ENCODE assay signal across 1 cellular context in the genomic region with DNA sequence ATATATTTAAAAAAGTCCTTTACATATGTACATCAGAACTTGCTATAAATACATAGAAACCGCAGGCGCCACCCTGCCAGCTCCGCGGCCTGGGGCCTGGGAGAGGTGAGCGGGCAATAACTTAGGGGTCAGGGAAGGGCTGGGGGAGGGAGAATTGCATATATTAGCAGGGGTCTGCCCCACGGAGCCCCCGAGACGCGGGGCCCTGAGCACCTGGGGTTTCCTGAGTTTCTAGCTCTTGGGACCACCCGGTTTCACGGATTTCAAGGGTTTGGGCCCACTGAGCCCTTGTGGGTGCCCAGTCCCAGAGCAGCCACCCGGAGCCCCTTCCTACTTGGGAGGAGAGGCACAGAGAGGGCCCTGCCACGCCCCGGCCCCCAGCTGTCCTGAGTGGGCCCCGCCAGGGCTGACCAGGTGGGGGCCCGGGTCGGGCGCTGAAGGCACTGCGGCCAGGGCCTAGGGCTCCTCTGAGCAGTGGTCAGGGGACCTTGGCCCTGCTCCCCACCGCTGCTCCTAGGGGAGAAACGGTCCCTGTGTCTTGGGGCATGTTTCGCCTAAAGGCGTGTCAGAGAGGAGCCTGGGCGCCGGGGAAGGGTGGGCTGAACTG.
TF ChIP-seq lines count a peak whose summit lies in the region.

No MANE protein-coding gene starts in this region.

TF ChIP-seq in GM23338, 12 proteins besides CTCF, POLR2A, EP300 and RAD21:
- TF ChIP-seq STAT1 (IDR thresholded peaks at IDR 0.05; ENCODE audit: unreplicated experiment), result no peak
- no peak for TF ChIP-seq CREB1 (CRISPR knock-in tag; IDR thresholded peaks at IDR 0.05; ENCODE audit: low read depth)
- no peak for TF ChIP-seq EZH2phosphoT487 (IDR thresholded peaks at IDR 0.05; ENCODE audit: unreplicated experiment)
- TF ChIP-seq POLR2AphosphoS5 (IDR thresholded peaks at IDR 0.05; ENCODE audit: low read depth), result no peak
- TF ChIP-seq ZNF114 (CRISPR knock-in tag; IDR thresholded peaks at IDR 0.05), result no peak
- TF ChIP-seq, protein P1, sequence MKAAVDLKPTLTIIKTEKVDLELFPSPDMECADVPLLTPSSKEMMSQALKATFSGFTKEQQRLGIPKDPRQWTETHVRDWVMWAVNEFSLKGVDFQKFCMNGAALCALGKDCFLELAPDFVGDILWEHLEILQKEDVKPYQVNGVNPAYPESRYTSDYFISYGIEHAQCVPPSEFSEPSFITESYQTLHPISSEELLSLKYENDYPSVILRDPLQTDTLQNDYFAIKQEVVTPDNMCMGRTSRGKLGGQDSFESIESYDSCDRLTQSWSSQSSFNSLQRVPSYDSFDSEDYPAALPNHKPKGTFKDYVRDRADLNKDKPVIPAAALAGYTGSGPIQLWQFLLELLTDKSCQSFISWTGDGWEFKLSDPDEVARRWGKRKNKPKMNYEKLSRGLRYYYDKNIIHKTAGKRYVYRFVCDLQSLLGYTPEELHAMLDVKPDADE (IDR thresholded peaks at IDR 0.05), result no peak
- no peak for TF ChIP-seq JUNB (IDR thresholded peaks at IDR 0.05; ENCODE audit: unreplicated experiment)
- TF ChIP-seq, protein P2, sequence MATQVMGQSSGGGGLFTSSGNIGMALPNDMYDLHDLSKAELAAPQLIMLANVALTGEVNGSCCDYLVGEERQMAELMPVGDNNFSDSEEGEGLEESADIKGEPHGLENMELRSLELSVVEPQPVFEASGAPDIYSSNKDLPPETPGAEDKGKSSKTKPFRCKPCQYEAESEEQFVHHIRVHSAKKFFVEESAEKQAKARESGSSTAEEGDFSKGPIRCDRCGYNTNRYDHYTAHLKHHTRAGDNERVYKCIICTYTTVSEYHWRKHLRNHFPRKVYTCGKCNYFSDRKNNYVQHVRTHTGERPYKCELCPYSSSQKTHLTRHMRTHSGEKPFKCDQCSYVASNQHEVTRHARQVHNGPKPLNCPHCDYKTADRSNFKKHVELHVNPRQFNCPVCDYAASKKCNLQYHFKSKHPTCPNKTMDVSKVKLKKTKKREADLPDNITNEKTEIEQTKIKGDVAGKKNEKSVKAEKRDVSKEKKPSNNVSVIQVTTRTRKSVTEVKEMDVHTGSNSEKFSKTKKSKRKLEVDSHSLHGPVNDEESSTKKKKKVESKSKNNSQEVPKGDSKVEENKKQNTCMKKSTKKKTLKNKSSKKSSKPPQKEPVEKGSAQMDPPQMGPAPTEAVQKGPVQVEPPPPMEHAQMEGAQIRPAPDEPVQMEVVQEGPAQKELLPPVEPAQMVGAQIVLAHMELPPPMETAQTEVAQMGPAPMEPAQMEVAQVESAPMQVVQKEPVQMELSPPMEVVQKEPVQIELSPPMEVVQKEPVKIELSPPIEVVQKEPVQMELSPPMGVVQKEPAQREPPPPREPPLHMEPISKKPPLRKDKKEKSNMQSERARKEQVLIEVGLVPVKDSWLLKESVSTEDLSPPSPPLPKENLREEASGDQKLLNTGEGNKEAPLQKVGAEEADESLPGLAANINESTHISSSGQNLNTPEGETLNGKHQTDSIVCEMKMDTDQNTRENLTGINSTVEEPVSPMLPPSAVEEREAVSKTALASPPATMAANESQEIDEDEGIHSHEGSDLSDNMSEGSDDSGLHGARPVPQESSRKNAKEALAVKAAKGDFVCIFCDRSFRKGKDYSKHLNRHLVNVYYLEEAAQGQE (IDR thresholded peaks at IDR 0.05; ENCODE audit: unreplicated experiment), result no peak
- TF ChIP-seq, protein P3, sequence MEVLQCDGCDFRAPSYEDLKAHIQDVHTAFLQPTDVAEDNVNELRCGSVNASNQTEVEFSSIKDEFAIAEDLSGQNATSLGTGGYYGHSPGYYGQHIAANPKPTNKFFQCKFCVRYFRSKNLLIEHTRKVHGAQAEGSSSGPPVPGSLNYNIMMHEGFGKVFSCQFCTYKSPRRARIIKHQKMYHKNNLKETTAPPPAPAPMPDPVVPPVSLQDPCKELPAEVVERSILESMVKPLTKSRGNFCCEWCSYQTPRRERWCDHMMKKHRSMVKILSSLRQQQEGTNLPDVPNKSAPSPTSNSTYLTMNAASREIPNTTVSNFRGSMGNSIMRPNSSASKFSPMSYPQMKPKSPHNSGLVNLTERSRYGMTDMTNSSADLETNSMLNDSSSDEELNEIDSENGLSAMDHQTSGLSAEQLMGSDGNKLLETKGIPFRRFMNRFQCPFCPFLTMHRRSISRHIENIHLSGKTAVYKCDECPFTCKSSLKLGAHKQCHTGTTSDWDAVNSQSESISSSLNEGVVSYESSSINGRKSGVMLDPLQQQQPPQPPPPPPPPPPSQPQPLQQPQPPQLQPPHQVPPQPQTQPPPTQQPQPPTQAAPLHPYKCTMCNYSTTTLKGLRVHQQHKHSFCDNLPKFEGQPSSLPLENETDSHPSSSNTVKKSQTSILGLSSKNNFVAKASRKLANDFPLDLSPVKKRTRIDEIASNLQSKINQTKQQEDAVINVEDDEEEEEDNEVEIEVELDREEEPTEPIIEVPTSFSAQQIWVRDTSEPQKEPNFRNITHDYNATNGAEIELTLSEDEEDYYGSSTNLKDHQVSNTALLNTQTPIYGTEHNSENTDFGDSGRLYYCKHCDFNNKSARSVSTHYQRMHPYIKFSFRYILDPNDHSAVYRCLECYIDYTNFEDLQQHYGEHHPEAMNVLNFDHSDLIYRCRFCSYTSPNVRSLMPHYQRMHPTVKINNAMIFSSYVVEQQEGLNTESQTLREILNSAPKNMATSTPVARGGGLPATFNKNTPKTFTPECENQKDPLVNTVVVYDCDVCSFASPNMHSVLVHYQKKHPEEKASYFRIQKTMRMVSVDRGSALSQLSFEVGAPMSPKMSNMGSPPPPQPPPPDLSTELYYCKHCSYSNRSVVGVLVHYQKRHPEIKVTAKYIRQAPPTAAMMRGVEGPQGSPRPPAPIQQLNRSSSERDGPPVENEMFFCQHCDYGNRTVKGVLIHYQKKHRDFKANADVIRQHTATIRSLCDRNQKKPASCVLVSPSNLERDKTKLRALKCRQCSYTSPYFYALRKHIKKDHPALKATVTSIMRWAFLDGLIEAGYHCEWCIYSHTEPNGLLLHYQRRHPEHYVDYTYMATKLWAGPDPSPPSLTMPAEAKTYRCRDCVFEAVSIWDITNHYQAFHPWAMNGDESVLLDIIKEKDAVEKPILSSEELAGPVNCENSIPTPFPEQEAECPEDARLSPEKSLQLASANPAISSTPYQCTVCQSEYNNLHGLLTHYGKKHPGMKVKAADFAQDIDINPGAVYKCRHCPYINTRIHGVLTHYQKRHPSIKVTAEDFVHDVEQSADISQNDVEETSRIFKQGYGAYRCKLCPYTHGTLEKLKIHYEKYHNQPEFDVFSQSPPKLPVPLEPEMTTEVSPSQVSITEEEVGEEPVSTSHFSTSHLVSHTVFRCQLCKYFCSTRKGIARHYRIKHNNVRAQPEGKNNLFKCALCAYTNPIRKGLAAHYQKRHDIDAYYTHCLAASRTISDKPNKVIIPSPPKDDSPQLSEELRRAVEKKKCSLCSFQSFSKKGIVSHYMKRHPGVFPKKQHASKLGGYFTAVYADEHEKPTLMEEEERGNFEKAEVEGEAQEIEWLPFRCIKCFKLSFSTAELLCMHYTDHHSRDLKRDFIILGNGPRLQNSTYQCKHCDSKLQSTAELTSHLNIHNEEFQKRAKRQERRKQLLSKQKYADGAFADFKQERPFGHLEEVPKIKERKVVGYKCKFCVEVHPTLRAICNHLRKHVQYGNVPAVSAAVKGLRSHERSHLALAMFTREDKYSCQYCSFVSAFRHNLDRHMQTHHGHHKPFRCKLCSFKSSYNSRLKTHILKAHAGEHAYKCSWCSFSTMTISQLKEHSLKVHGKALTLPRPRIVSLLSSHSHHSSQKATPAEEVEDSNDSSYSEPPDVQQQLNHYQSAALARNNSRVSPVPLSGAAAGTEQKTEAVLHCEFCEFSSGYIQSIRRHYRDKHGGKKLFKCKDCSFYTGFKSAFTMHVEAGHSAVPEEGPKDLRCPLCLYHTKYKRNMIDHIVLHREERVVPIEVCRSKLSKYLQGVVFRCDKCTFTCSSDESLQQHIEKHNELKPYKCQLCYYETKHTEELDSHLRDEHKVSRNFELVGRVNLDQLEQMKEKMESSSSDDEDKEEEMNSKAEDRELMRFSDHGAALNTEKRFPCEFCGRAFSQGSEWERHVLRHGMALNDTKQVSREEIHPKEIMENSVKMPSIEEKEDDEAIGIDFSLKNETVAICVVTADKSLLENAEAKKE (CRISPR knock-in tag; IDR thresholded peaks at IDR 0.05), result no peak
- TF ChIP-seq NANOG (IDR thresholded peaks at IDR 0.05; ENCODE audit: borderline replicate concordance), result no peak
- no peak for TF ChIP-seq EZH2 (IDR thresholded peaks at IDR 0.05; ENCODE audit: low read depth, unreplicated experiment)
- no peak for TF ChIP-seq ZNF331 (CRISPR knock-in tag; IDR thresholded peaks at IDR 0.05; ENCODE audit: low read depth)
